In genomic region chr1:3821934-3822307, GRCh38 we compare ENCODE assay signal across 2 cellular contexts.
TF ChIP-seq lines count a peak whose summit lies in the region.

No MANE protein-coding gene starts in this region.

TF ChIP-seq in GM23338, 12 proteins besides CTCF, POLR2A, EP300 and RAD21:
- TF ChIP-seq STAT1 (IDR thresholded peaks at IDR 0.05; ENCODE audit: unreplicated experiment) (no peak), EZH2 (IDR thresholded peaks at IDR 0.05; ENCODE audit: low read depth, unreplicated experiment) (no peak), POLR2AphosphoS5 (IDR thresholded peaks at IDR 0.05; ENCODE audit: low read depth) (no peak), EZH2phosphoT487 (IDR thresholded peaks at IDR 0.05; ENCODE audit: unreplicated experiment) (no peak), ZNF114 (CRISPR knock-in tag; IDR thresholded peaks at IDR 0.05) (no peak), REST (IDR thresholded peaks at IDR 0.05; ENCODE audit: unreplicated experiment) (no peak), JUNB (IDR thresholded peaks at IDR 0.05; ENCODE audit: unreplicated experiment) (no peak)

TF ChIP-seq in HepG2, 621 proteins besides CTCF, POLR2A, EP300 and RAD21:
- TF ChIP-seq HMGXB3 (CRISPR knock-in tag; IDR thresholded peaks at IDR 0.05; ENCODE audit: borderline replicate concordance) (no peak), CEBPB (IDR thresholded peaks at IDR 0.05; ENCODE audit: borderline replicate concordance, low read depth, low read length) (peak; percentile 28; the same call in 1 of the 2 replicates)
